ENCODE assay signal across 3 cellular contexts in genomic region chr10:76684968-76685367, GRCh38.
TF ChIP-seq lines count a peak whose summit lies in the region.

No MANE protein-coding gene starts in this region.

TF ChIP-seq in HepG2, 621 proteins besides CTCF, POLR2A, EP300 and RAD21:
- no peak for TF ChIP-seq HHEX (CRISPR knock-in tag; IDR thresholded peaks at IDR 0.05)
- TF ChIP-seq ZNF296 (CRISPR knock-in tag; conservative IDR thresholded peaks at IDR 0.05), result no peak
- TF ChIP-seq MAFF (IDR thresholded peaks at IDR 0.05; ENCODE audit: low read depth, low read length), result peak; percentile 86
- TF ChIP-seq ZBTB14 (CRISPR knock-in tag; IDR thresholded peaks at IDR 0.05), result no peak
- no peak for TF ChIP-seq USF2 (IDR thresholded peaks at IDR 0.05; ENCODE audit: low read depth, low read length)
- no peak for TF ChIP-seq USF2 (CRISPR knock-in tag; IDR thresholded peaks at IDR 0.05; ENCODE audit: borderline replicate concordance)
- peak; percentile 88 to 91 for TF ChIP-seq MAFK (conservative IDR thresholded peaks at IDR 0.05 in 1 of 2, IDR thresholded peaks at IDR 0.05 in 1 of 2; ENCODE audit: low read length in 2 of 2)

TF ChIP-seq in K562, 482 proteins besides CTCF, POLR2A, EP300 and RAD21:
- TF ChIP-seq CEBPG (CRISPR knock-in tag; IDR thresholded peaks at IDR 0.05), result no peak
- TF ChIP-seq CEBPG (tag; conservative IDR thresholded peaks at IDR 0.05 in 1 of 2, IDR thresholded peaks at IDR 0.05 in 1 of 2), result no peak
- TF ChIP-seq MAFG (tag; conservative IDR thresholded peaks at IDR 0.05), result peak; percentile 22; the same call in 1 of the 2 replicates
- TF ChIP-seq POLR2AphosphoS5 (IDR thresholded peaks at IDR 0.05; ENCODE audit: control insufficient read depth, insufficient read depth, low read depth, low read length), result no peak
- TF ChIP-seq RFX7 (CRISPR knock-in tag; IDR thresholded peaks at IDR 0.05), result no peak
- TF ChIP-seq ERF (CRISPR knock-in tag; IDR thresholded peaks at IDR 0.05), result no peak
- no peak for TF ChIP-seq ZNF175 (CRISPR knock-in tag; IDR thresholded peaks at IDR 0.05; ENCODE audit: low read depth)
- TF ChIP-seq ZNF316 (IDR thresholded peaks at IDR 0.05), result peak; percentile 6; the same call in 1 of the 2 replicates
- no peak for TF ChIP-seq ZNF395 (CRISPR knock-in tag; IDR thresholded peaks at IDR 0.05)

TF ChIP-seq in H1, 55 proteins besides CTCF, POLR2A, EP300 and RAD21:
- TF ChIP-seq TAF1 (IDR thresholded peaks at IDR 0.05; ENCODE audit: low read depth, low read length), result no peak
- no peak for TF ChIP-seq CEBPB (IDR thresholded peaks at IDR 0.05; ENCODE audit: low read depth, low read length)
- no peak for TF ChIP-seq SAP30 (IDR thresholded peaks at IDR 0.05; ENCODE audit: insufficient read depth, insufficient replicate concordance, low read length)
- TF ChIP-seq ZNF274 (IDR thresholded peaks at IDR 0.05; ENCODE audit: borderline replicate concordance, extremely low read depth, low read length), result no peak
- TF ChIP-seq GABPA (IDR thresholded peaks at IDR 0.05; ENCODE audit: borderline replicate concordance, insufficient read depth, low read length), result no peak
- no peak for TF ChIP-seq SP1 (IDR thresholded peaks at IDR 0.05; ENCODE audit: low read depth, low read length)
TF ChIP-seq in H1: peak in this region for 0.
